In the genomic region with DNA sequence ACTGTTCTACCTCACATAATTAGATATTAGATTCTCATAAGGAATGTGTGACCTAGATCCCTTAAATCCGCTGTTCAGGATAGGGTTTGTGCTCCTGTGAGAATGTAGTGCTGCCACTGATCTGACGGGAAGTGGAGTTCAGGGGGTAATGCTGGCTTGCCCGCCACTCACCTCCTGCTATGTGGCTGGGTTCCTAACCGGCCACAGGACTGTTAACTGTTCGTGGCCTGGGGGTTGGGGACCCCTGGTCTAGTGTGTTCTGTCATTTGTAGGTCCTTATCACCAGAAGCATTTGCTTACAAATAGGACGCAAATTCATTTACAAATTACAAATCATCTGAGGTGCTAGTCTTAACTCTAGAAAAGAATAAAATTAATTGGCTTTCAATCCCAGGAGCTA, we compare ENCODE assay signal across 12 cellular contexts. TPM values are rescaled to one million over a fixed set of nuclear protein-coding genes. Genes with fewer than 3 reads are reported as not detected.
DNase-seq lines count a peak whose midpoint lies in the region; ATAC-seq and TF ChIP-seq lines count a peak whose summit lies in the region.
"Had no signal": no experiment of that assay in that cellular context is flagged by ENCODE, and none has a peak within 500 bp of the region (broad histone marks: within the 10 kb centered on the region; RNA-seq: fewer than 3 reads in every experiment).

No MANE protein-coding gene starts in this region.

- peak overlapping the region; percentile 90 for H3K18ac ChIP-seq in trophoblast cell (ENCODE audit: low read length)

- peaks cover 56% of the 10 kb centered on the region for H3K4me1 Mint-ChIP-seq in activated naive CD4-positive, alpha-beta T cell treated with anti-CD3 and anti-CD28 coated beads, Interleukin-2, amount 50 U/mL, for 24 hours
- peaks cover 49% of the 10 kb centered on the region for H3K4me1 Mint-ChIP-seq in activated naive CD4-positive, alpha-beta T cell treated with anti-CD3 and anti-CD28 coated beads, Interleukin-2, amount 10 ng/mL, durations not matched to agents 7 days and 5 days
- peaks cover 35% of the 10 kb centered on the region for H3K4me1 Mint-ChIP-seq in activated naive CD8-positive, alpha-beta T cell treated with anti-CD3 and anti-CD28 coated beads, Interleukin-2, amount 10 ng/mL, durations not matched to agents 7 days and 5 days

- DNase-seq in activated naive CD4-positive, alpha-beta T cell treated with anti-CD3 and anti-CD28 coated beads, Interleukin-2, amount 10 ng/mL, durations not matched to agents 7 days and 5 days = no peak
- no peak for DNase-seq in activated naive CD8-positive, alpha-beta T cell treated with anti-CD3 and anti-CD28 coated beads, Interleukin-2, amount 10 ng/mL, durations not matched to agents 7 days and 5 days
- no peak for DNase-seq in trophoblast cell
- no peak for DNase-seq in midbrain (lab: John Stamatoyannopoulos, UW)
- no peak for DNase-seq in foreskin keratinocyte
- DNase-seq: NCI-H1436 treated with DMSO at 0.1 percent for 48 hours, SIG-M5 had no signal

- H2BK5ac ChIP-seq in trophoblast cell (ENCODE audit: low read depth, low read length, poor library complexity) = peak overlapping the region; percentile 61

- peak overlapping the region; percentile 84 for H3K14ac ChIP-seq in trophoblast cell (ENCODE audit: low read length)

- H4K91ac ChIP-seq in trophoblast cell (ENCODE audit: low read depth, low read length) = peak overlapping the region; percentile 91

- peaks cover 14% of the 10 kb centered on the region for H3K79me1 ChIP-seq in trophoblast cell (ENCODE audit: low read length)

- H2BK120ac ChIP-seq in trophoblast cell (ENCODE audit: insufficient read depth, low read length, poor library complexity) = peak overlapping the region; percentile 93

- no peak for TF ChIP-seq CTCF in foreskin keratinocyte (conservative IDR thresholded peaks at IDR 0.05)

- peak overlapping the region; percentile 67 for H2AFZ ChIP-seq in trophoblast cell (ENCODE audit: insufficient read depth, low read length, poor library complexity)

- no peaks in the 10 kb centered on the region for H3K27me3 ChIP-seq in trophoblast cell (ENCODE audit: insufficient read depth, low read length)
- no peaks in the 10 kb centered on the region for H3K27me3 ChIP-seq in foreskin keratinocyte
- H3K27me3 ChIP-seq: BLaER1 had no signal

- no peak for ATAC-seq in activated naive CD8-positive, alpha-beta T cell treated with anti-CD3 and anti-CD28 coated beads, Interleukin-2, amount 10 ng/mL, durations not matched to agents 7 days and 5 days (ENCODE audit: low read depth)
- ATAC-seq in foreskin keratinocyte (no peak), HG02610 (IDR thresholded peaks at IDR 0.05; ENCODE audit: unreplicated experiment) (no peak)

- no peak overlapping the region for H3K4me2 ChIP-seq in trophoblast cell (ENCODE audit: low read length)
- H3K4me2 ChIP-seq: BLaER1, KMS-11 had no signal

- peaks cover 2% of the 10 kb centered on the region for H3K79me2 ChIP-seq in trophoblast cell (ENCODE audit: control insufficient read depth, insufficient read depth, low read length, poor library complexity)

- H3K9me3 Mint-ChIP-seq in activated naive CD4-positive, alpha-beta T cell treated with anti-CD3 and anti-CD28 coated beads, Interleukin-2, amount 50 U/mL, for 24 hours = no peaks in the 10 kb centered on the region
- no peaks in the 10 kb centered on the region for H3K9me3 Mint-ChIP-seq in activated naive CD4-positive, alpha-beta T cell treated with anti-CD3 and anti-CD28 coated beads, Interleukin-2, amount 10 ng/mL, durations not matched to agents 7 days and 5 days
- H3K9me3 Mint-ChIP-seq in activated naive CD8-positive, alpha-beta T cell treated with anti-CD3 and anti-CD28 coated beads, Interleukin-2, amount 10 ng/mL, durations not matched to agents 7 days and 5 days = no peaks in the 10 kb centered on the region

- POLR2A ChIA-PET in activated naive CD8-positive, alpha-beta T cell treated with anti-CD3 and anti-CD28 coated beads, Interleukin-2, amount 10 ng/mL, durations not matched to agents 7 days and 5 days (lab: Charles Lee) = interaction anchor here (1.4 kb wide), 1 partner anchor 24 kb away, joined by 4 read pairs; a partner anchor contains a TSS

- H3K27ac Mint-ChIP-seq in activated naive CD4-positive, alpha-beta T cell treated with anti-CD3 and anti-CD28 coated beads, Interleukin-2, amount 50 U/mL, for 24 hours = peak overlapping the region; percentile 75
- H3K27ac Mint-ChIP-seq in activated naive CD4-positive, alpha-beta T cell treated with anti-CD3 and anti-CD28 coated beads, Interleukin-2, amount 10 ng/mL, durations not matched to agents 7 days and 5 days = no peak overlapping the region
- H3K27ac Mint-ChIP-seq in activated naive CD8-positive, alpha-beta T cell treated with anti-CD3 and anti-CD28 coated beads, Interleukin-2, amount 10 ng/mL, durations not matched to agents 7 days and 5 days = peak overlapping the region; percentile 54

- H4K12ac ChIP-seq in trophoblast cell (ENCODE audit: low read depth, low read length) = no peak overlapping the region

- H3K27ac ChIP-seq in KOPT-K1 (ENCODE audit: low read depth, low read length, poor library complexity, severe bottlenecking) = peak overlapping the region; percentile 79
- H3K27ac ChIP-seq in trophoblast cell (ENCODE audit: low read depth, low read length) = no peak overlapping the region
- H3K27ac ChIP-seq in foreskin keratinocyte = no peak overlapping the region
- H3K27ac ChIP-seq: BLaER1, KMS-11 had no signal

- H3K4me3 ChIP-seq in trophoblast cell (ENCODE audit: low read depth, low read length) = no peak overlapping the region
- H3K4me3 ChIP-seq: BLaER1 had no signal

- no peak overlapping the region for H3K4me3 Mint-ChIP-seq in activated naive CD4-positive, alpha-beta T cell treated with anti-CD3 and anti-CD28 coated beads, Interleukin-2, amount 50 U/mL, for 24 hours
- no peak overlapping the region for H3K4me3 Mint-ChIP-seq in activated naive CD4-positive, alpha-beta T cell treated with anti-CD3 and anti-CD28 coated beads, Interleukin-2, amount 10 ng/mL, durations not matched to agents 7 days and 5 days
- peak overlapping the region; percentile 8 for H3K4me3 Mint-ChIP-seq in activated naive CD8-positive, alpha-beta T cell treated with anti-CD3 and anti-CD28 coated beads, Interleukin-2, amount 10 ng/mL, durations not matched to agents 7 days and 5 days

- peaks cover 6% of the 10 kb centered on the region for H3K36me3 Mint-ChIP-seq in activated naive CD4-positive, alpha-beta T cell treated with anti-CD3 and anti-CD28 coated beads, Interleukin-2, amount 50 U/mL, for 24 hours
- peaks cover 19% of the 10 kb centered on the region for H3K36me3 Mint-ChIP-seq in activated naive CD4-positive, alpha-beta T cell treated with anti-CD3 and anti-CD28 coated beads, Interleukin-2, amount 10 ng/mL, durations not matched to agents 7 days and 5 days
- peaks cover 7% of the 10 kb centered on the region for H3K36me3 Mint-ChIP-seq in activated naive CD8-positive, alpha-beta T cell treated with anti-CD3 and anti-CD28 coated beads, Interleukin-2, amount 10 ng/mL, durations not matched to agents 7 days and 5 days

- CTCF ChIA-PET in activated naive CD4-positive, alpha-beta T cell treated with anti-CD3 and anti-CD28 coated beads, Interleukin-2, amount 10 ng/mL, durations not matched to agents 7 days and 5 days (lab: Charles Lee) = interaction anchor here (0.8 to 1.0 kb wide), 2 partner anchors 164 to 540 kb away, joined by 3 to 5 read pairs; no protein-coding TSS in a partner anchor

- peak overlapping the region; percentile 98 for H2AK5ac ChIP-seq in trophoblast cell (ENCODE audit: low read length)

- H2BK12ac ChIP-seq in trophoblast cell (ENCODE audit: low read length) = peak overlapping the region; percentile 100

- no peak overlapping the region for H3K23ac ChIP-seq in trophoblast cell (ENCODE audit: low read length)

- H3K27me3 Mint-ChIP-seq in activated naive CD4-positive, alpha-beta T cell treated with anti-CD3 and anti-CD28 coated beads, Interleukin-2, amount 50 U/mL, for 24 hours = no peaks in the 10 kb centered on the region
- H3K27me3 Mint-ChIP-seq in activated naive CD4-positive, alpha-beta T cell treated with anti-CD3 and anti-CD28 coated beads, Interleukin-2, amount 10 ng/mL, durations not matched to agents 7 days and 5 days = no peaks in the 10 kb centered on the region
- no peaks in the 10 kb centered on the region for H3K27me3 Mint-ChIP-seq in activated naive CD8-positive, alpha-beta T cell treated with anti-CD3 and anti-CD28 coated beads, Interleukin-2, amount 10 ng/mL, durations not matched to agents 7 days and 5 days

- H3K9ac ChIP-seq in trophoblast cell (ENCODE audit: low read length) = no peak overlapping the region
- H3K9ac ChIP-seq: BLaER1, KMS-11 had no signal

- no peaks in the 10 kb centered on the region for H3K36me3 ChIP-seq in KOPT-K1 (ENCODE audit: insufficient read depth, low read length)
- H3K36me3 ChIP-seq in trophoblast cell (ENCODE audit: control insufficient read depth in 1 of 2, insufficient read depth in 2 of 2, low read length in 2 of 2) = no peaks in the 10 kb centered on the region
- H3K36me3 ChIP-seq: BLaER1 had no signal

- no CpG with 5 or more reads among the region's 6 CpGs for WGBS in trophoblast cell (ENCODE audit: extremely low coverage, insufficient coverage, insufficient read length)

- H3K4me1 ChIP-seq in trophoblast cell (ENCODE audit: control insufficient read depth in 1 of 2, insufficient read depth in 2 of 2, low read length in 2 of 2) (peaks cover 7 to 8% of the 10 kb centered on the region in 2 experiments), foreskin keratinocyte (no peaks in the 10 kb centered on the region)

- H3K9me3 ChIP-seq in KOPT-K1 (ENCODE audit: insufficient read depth, low read length, poor library complexity, severe bottlenecking) (no peaks in the 10 kb centered on the region), trophoblast cell (ENCODE audit: insufficient read depth, low read depth, low read length) (no peaks in the 10 kb centered on the region)
- H3K9me3 ChIP-seq: BLaER1 had no signal

- H4K8ac ChIP-seq in trophoblast cell (ENCODE audit: low read depth, low read length) = peak overlapping the region; percentile 44

- peak overlapping the region; percentile 93 for H3K4ac ChIP-seq in trophoblast cell (ENCODE audit: low read depth, low read length)

RNA-seq across cellular contexts. Expression of a gene that starts 16.4 kb away (rescaled TPM):
- total RNA-seq in activated naive CD8-positive, alpha-beta T cell treated with anti-CD3 and anti-CD28 coated beads, Interleukin-2, amount 10 ng/mL, durations not matched to agents 7 days and 5 days = 1 to 10 TPM; 1.4 to 1.6 TPM
- 13.0 and 14.0 TPM in 2 replicates for polyA plus RNA-seq in trophoblast cell (2013)
- total RNA-seq in foreskin keratinocyte = 17.9 and 19.8 TPM in 2 replicates
- 7.6 and 9.5 TPM in 2 replicates for polyA plus RNA-seq in foreskin keratinocyte

RNA-seq across cellular contexts. Expression of a gene that starts 23.8 kb away (rescaled TPM):
- total RNA-seq in activated naive CD8-positive, alpha-beta T cell treated with anti-CD3 and anti-CD28 coated beads, Interleukin-2, amount 10 ng/mL, durations not matched to agents 7 days and 5 days = 100 to 1,000 TPM; 318 TPM
- 145 and 158 TPM in 2 replicates for polyA plus RNA-seq in trophoblast cell (2013)
- total RNA-seq in foreskin keratinocyte = 12.7 and 15.2 TPM in 2 replicates
- 5.6 and 7.9 TPM in 2 replicates for polyA plus RNA-seq in foreskin keratinocyte

Comparison
In these comparisons a context has a peak if more than half of its experiments do, and no peak if none do; other contexts are left out.
1. RNA of a gene that starts 23.8 kb away (total RNA-seq): 318 TPM in activated naive CD8-positive, alpha-beta T cell treated with anti-CD3 and anti-CD28 coated beads, Interleukin-2, amount 10 ng/mL, durations not matched to agents 7 days and 5 days; 12.7 to 15.2 TPM in foreskin keratinocyte; every median in the first group is over 10 times any median in the second.